Comparison of ENCODE assay signal across 9 cellular contexts in the genomic region with DNA sequence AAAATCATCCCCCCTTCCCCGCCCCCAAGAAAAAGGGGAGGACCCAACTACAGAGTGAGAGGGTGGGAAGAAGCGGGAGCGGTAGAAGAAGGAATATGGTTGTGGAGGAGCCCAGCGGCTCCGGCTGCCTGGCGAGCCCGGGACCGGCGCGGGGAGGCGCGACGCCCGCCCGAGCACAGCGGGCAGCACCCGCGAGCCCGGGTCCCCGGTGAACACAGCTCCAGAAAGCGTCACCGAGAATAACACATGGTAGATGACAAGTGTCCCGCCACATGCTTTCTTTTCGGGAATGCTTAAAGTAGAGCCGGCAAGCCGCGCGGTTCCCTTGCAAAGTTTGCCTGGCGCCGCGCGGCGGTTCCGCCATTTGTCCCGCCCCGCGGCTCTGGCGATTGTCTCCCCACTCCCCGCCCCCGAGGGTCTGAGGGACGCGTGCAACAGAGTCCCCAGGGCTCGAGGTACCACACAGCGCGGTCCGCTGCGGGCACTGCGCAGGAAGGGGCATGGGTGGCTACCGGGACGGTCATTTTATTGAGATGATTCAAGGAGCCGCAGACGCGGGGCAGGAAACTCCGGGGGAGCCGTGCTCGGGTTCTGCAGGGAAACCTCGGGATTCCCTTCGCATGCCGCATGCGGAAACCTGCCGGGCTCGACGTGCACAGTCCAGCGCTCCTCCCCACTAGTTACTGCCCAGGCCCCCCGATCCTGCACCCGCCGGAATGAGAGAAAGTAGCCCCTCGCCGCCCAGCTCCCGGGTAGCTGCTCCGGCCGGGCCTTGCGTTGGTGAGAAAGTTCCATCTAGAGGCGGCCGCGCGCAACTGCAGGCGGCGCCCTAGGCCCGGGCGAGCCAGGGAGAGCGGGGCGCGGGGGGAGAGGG. TPM values are rescaled to one million over a fixed set of nuclear protein-coding genes. Genes with fewer than 3 reads are reported as not detected.
DNase-seq lines count a peak whose midpoint lies in the region; ATAC-seq, FAIRE-seq and TF ChIP-seq lines count a peak whose summit lies in the region.
"Had no signal": no experiment of that assay in that cellular context is flagged by ENCODE, and none has a peak within 500 bp of the region (broad histone marks: within the 10 kb centered on the region; RNA-seq: fewer than 3 reads in every experiment).

No MANE protein-coding gene starts in this region.

- H3K9ac ChIP-seq in OCI-LY3 (ENCODE audit: low read length): no peak overlapping the region

- H3K36me3 ChIP-seq in OCI-LY3 (replicated peaks; ENCODE audit: low read depth, low read length): no peaks in the 10 kb centered on the region

- H3K27me3 ChIP-seq in OCI-LY3 (ENCODE audit: low read depth, low read length): peaks cover 40% of the 10 kb centered on the region

- H3K9me3 Mint-ChIP-seq in nephron progenitor cell: no peaks in the 10 kb centered on the region

- DNase-seq in D721Med (ENCODE audit: insufficient read length, low spot score) (no peak), HPDE6-E6E7 (ENCODE audit: extremely low spot score) (peak; percentile 76), fibroblast of villous mesenchyme (ENCODE audit: low read depth) (peak; percentile 51), nephron progenitor cell (peak; percentile 83), substantia nigra (lab: John Stamatoyannopoulos, UW) (peak in 42 of 49 donors; percentile 14 to 76 (median 52))
- peak; percentile 41 for DNase-seq in activated T-helper 9 cell treated with anti-CD3 and anti-CD28 coated beads, Interleukin-2, amount 50 U/mL, for 16 hours (ENCODE audit: low read depth)

- peak overlapping the region; percentile 85 for H3K4me3 Mint-ChIP-seq in nephron progenitor cell

- H3K4me2 ChIP-seq in OCI-LY3 (ENCODE audit: low read length): peak overlapping the region; percentile 87

- H3K27me3 Mint-ChIP-seq in nephron progenitor cell (ENCODE audit: low read depth, poor library complexity): peaks cover 75% of the 10 kb centered on the region

- peak overlapping the region; percentile 79; the same call in 1 of the 2 replicates for H2AFZ ChIP-seq in OCI-LY3 (ENCODE audit: low read depth, low read length)

- FAIRE-seq in D721Med (lab: Jason Lieb, UNC): no peak

- peak; percentile 88 for ATAC-seq in GM21367 (IDR thresholded peaks at IDR 0.05; ENCODE audit: unreplicated experiment)

- no peaks in the 10 kb centered on the region for H3K9me3 ChIP-seq in OCI-LY3 (ENCODE audit: insufficient read depth, low read length)

- H3K27ac Mint-ChIP-seq in nephron progenitor cell: no peak overlapping the region

- H3K4me1 Mint-ChIP-seq in nephron progenitor cell: peaks cover 9% of the 10 kb centered on the region

- peak; percentile 66 for TF ChIP-seq CTCF in D721Med (IDR thresholded peaks at IDR 0.05; ENCODE audit: insufficient read depth, missing control alignments)
- TF ChIP-seq CTCF in OCI-LY3 (IDR thresholded peaks at IDR 0.05; ENCODE audit: low read depth, low read length): peak; percentile 75
- TF ChIP-seq CTCF in fibroblast of villous mesenchyme (IDR thresholded peaks at IDR 0.05; ENCODE audit: insufficient read depth, low read depth, low read length): peak; percentile 88
- TF ChIP-seq CTCF in nephron progenitor cell (IDR thresholded peaks at IDR 0.05): peak; percentile 93

- no peaks in the 10 kb centered on the region for H3K4me1 ChIP-seq in OCI-LY3 (ENCODE audit: low read length)

- H3K4me3 ChIP-seq in OCI-LY3 (ENCODE audit: low read length) (peak overlapping the region; percentile 76), fibroblast of villous mesenchyme (ENCODE audit: low read depth, low read length) (peak overlapping the region; percentile 71)

- H3K79me2 ChIP-seq in OCI-LY3 (ENCODE audit: low read length): no peaks in the 10 kb centered on the region

- no peaks in the 10 kb centered on the region for H3K36me3 Mint-ChIP-seq in nephron progenitor cell (ENCODE audit: low read depth)

- no peaks in the 10 kb centered on the region for H4K20me1 ChIP-seq in OCI-LY3 (ENCODE audit: insufficient read depth, low read length)

- H3K27ac ChIP-seq in OCI-LY3 (ENCODE audit: low read length) (no peak overlapping the region), substantia nigra (ENCODE audit: low read depth, low read length, poor library complexity, severe bottlenecking) (no peak overlapping the region)
- H3K27ac ChIP-seq: epithelial cell of prostate had no signal

RNA-seq across cellular contexts. Expression of gene GRM8, which starts 0.8 kb away (rescaled TPM):
- total RNA-seq in fibroblast of villous mesenchyme: under 0.01 TPM in 1 of 2 replicates, not detected in the other
